ENCODE assay signal across 1 cellular context in the genomic region with DNA sequence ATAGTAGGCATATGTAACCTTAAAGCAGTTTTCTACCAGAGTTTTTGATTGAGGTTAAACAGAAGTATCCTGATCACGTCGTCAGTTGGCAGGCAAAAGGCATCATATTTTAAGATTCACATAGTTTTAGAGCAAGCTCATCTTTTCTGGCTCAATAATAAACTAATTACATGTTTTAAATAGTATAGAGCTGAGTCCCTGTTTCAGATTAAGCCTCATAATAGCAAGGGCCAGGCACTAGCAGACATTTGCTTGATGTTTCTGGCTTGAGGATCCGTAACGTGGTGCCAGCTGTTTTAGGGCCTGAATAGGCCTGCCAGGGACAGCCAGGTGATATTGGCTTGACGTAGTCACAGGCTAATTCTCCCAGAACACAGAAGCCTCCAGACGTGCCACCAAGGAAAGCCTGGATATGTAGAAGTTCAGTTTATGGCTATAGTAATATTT.
TF ChIP-seq lines count a peak whose summit lies in the region.

No MANE protein-coding gene starts in this region.

TF ChIP-seq in SK-N-SH, 30 proteins besides CTCF, POLR2A, EP300 and RAD21 (continued from another document):
- TF ChIP-seq, protein P1, sequence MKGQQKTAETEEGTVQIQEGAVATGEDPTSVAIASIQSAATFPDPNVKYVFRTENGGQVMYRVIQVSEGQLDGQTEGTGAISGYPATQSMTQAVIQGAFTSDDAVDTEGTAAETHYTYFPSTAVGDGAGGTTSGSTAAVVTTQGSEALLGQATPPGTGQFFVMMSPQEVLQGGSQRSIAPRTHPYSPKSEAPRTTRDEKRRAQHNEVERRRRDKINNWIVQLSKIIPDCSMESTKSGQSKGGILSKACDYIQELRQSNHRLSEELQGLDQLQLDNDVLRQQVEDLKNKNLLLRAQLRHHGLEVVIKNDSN (IDR thresholded peaks at IDR 0.05; ENCODE audit: borderline replicate concordance, low read depth), result no peak
- TF ChIP-seq, protein P2, sequence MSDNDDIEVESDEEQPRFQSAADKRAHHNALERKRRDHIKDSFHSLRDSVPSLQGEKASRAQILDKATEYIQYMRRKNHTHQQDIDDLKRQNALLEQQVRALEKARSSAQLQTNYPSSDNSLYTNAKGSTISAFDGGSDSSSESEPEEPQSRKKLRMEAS (IDR thresholded peaks at IDR 0.05; ENCODE audit: low read depth), result no peak
- TF ChIP-seq CHD2 (IDR thresholded peaks at IDR 0.05; ENCODE audit: low read length, partially characterized antibody), result peak; percentile 63
- peak; percentile 84 for TF ChIP-seq TEAD4 (IDR thresholded peaks at IDR 0.05; ENCODE audit: borderline replicate concordance, insufficient read depth)
- TF ChIP-seq, protein P3, sequence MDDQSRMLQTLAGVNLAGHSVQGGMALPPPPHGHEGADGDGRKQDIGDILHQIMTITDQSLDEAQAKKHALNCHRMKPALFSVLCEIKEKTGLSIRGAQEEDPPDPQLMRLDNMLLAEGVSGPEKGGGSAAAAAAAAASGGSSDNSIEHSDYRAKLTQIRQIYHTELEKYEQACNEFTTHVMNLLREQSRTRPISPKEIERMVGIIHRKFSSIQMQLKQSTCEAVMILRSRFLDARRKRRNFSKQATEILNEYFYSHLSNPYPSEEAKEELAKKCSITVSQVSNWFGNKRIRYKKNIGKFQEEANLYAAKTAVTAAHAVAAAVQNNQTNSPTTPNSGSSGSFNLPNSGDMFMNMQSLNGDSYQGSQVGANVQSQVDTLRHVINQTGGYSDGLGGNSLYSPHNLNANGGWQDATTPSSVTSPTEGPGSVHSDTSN (IDR thresholded peaks at IDR 0.05), result peak; percentile 93
- TF ChIP-seq MEF2A (IDR thresholded peaks at IDR 0.05; ENCODE audit: borderline replicate concordance, low read depth), result peak; percentile 66; the same call in 1 of the 2 replicates
- no peak for TF ChIP-seq TAF1 (IDR thresholded peaks at IDR 0.05; ENCODE audit: borderline replicate concordance, low read depth, low read length)
- no peak for TF ChIP-seq GABPA (IDR thresholded peaks at IDR 0.05; ENCODE audit: low read depth)
- TF ChIP-seq NFIC (IDR thresholded peaks at IDR 0.05; ENCODE audit: borderline replicate concordance), result peak; percentile 95
- TF ChIP-seq, protein P4, sequence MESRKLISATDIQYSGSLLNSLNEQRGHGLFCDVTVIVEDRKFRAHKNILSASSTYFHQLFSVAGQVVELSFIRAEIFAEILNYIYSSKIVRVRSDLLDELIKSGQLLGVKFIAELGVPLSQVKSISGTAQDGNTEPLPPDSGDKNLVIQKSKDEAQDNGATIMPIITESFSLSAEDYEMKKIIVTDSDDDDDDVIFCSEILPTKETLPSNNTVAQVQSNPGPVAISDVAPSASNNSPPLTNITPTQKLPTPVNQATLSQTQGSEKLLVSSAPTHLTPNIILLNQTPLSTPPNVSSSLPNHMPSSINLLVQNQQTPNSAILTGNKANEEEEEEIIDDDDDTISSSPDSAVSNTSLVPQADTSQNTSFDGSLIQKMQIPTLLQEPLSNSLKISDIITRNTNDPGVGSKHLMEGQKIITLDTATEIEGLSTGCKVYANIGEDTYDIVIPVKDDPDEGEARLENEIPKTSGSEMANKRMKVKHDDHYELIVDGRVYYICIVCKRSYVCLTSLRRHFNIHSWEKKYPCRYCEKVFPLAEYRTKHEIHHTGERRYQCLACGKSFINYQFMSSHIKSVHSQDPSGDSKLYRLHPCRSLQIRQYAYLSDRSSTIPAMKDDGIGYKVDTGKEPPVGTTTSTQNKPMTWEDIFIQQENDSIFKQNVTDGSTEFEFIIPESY (IDR thresholded peaks at IDR 0.05; ENCODE audit: borderline replicate concordance, low read depth), result no peak
- TF ChIP-seq, protein P5, sequence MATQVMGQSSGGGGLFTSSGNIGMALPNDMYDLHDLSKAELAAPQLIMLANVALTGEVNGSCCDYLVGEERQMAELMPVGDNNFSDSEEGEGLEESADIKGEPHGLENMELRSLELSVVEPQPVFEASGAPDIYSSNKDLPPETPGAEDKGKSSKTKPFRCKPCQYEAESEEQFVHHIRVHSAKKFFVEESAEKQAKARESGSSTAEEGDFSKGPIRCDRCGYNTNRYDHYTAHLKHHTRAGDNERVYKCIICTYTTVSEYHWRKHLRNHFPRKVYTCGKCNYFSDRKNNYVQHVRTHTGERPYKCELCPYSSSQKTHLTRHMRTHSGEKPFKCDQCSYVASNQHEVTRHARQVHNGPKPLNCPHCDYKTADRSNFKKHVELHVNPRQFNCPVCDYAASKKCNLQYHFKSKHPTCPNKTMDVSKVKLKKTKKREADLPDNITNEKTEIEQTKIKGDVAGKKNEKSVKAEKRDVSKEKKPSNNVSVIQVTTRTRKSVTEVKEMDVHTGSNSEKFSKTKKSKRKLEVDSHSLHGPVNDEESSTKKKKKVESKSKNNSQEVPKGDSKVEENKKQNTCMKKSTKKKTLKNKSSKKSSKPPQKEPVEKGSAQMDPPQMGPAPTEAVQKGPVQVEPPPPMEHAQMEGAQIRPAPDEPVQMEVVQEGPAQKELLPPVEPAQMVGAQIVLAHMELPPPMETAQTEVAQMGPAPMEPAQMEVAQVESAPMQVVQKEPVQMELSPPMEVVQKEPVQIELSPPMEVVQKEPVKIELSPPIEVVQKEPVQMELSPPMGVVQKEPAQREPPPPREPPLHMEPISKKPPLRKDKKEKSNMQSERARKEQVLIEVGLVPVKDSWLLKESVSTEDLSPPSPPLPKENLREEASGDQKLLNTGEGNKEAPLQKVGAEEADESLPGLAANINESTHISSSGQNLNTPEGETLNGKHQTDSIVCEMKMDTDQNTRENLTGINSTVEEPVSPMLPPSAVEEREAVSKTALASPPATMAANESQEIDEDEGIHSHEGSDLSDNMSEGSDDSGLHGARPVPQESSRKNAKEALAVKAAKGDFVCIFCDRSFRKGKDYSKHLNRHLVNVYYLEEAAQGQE (IDR thresholded peaks at IDR 0.05; ENCODE audit: low read depth, low read length), result no peak
- peak; percentile 95 for TF ChIP-seq TCF12 (IDR thresholded peaks at IDR 0.05)
- TF ChIP-seq JUND (IDR thresholded peaks at IDR 0.05), result peak; percentile 90
- peak; percentile 78; the same call in 1 of the 2 replicates for TF ChIP-seq POLR2AphosphoS5 (IDR thresholded peaks at IDR 0.05; ENCODE audit: low read depth, low read length)
- TF ChIP-seq EZH2phosphoT487 (IDR thresholded peaks at IDR 0.05; ENCODE audit: borderline replicate concordance, low read depth), result no peak
- TF ChIP-seq SIN3A (IDR thresholded peaks at IDR 0.05; ENCODE audit: borderline replicate concordance, low read depth, low read length), result peak; percentile 47; the same call in 1 of the 2 replicates
- peak; percentile 89 for TF ChIP-seq RCOR1 (IDR thresholded peaks at IDR 0.05; ENCODE audit: low read length)
